11 cellular contexts compared by ENCODE assay signal in the genomic region with DNA sequence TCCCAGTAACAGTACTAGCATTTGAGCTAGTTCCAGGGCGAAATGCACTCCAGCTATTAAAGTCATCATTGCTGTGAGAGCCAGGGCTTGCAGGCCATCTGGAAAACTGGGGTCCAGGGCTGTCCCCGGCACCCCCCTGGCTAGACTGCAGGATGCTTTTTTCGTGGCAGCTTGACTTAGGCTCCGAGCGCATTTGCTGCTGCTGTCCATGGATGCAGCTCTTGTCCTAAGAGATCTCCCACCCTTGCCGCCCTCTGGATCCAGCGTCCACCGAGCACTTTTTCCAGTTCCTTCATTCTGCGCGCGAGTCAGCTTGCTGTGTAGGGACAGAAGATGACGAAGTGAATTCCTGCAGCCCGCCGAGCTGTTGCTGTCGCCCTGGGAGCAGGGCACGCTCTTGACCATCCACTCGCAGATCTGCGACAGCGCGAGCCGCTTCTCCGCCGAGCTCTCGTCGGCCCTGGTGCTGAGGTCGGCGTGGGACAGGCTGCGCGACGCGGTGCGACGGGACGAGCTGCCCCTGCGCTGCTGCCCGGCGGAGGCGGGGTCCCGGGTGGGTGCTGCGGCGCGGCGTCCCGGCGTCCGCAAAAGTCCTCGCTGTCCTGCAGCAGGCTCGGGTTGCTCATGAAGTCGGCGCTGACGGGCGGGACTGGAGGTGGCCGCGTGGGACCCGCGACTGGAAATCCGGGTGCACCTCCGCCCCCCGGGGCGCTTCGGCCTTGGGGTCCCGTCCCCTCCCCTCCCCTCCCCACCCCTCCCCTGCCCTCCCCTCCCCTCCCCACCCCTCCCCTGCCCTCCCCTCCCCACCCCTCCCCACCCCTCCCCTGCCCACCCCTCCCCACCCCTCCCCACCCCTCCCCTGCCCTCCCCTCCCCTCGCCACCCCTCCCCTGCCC. TPM values are rescaled to one million over a fixed set of nuclear protein-coding genes. Genes with fewer than 3 reads are reported as not detected.
A peak's percentile ranks its signal among the peaks of the same experiment; 100 is the strongest.
DNase-seq lines count a peak whose midpoint lies in the region; ATAC-seq and TF ChIP-seq lines count a peak whose summit lies in the region.
"Had no signal": no experiment of that assay in that cellular context is flagged by ENCODE, and none has a peak within 500 bp of the region (broad histone marks: within the 10 kb centered on the region; RNA-seq: fewer than 3 reads in every experiment).

No MANE protein-coding gene starts in this region.

- DNase-seq in AG04449 (ENCODE audit: low read depth, low spot score), result no peak
- peak; percentile 21 for DNase-seq in EH (ENCODE audit: low read depth)
- peak; percentile 19 for DNase-seq in astrocyte of the hippocampus (ENCODE audit: low read depth, low spot score)
- peak; percentile 16 for DNase-seq in lung (ENCODE audit: low spot score)
- DNase-seq in amniotic stem cell (lab: John Stamatoyannopoulos, UW), result no peak
- no peak for DNase-seq in inferior parietal cortex (ENCODE audit: extremely low spot score)
- DNase-seq in NCI-H446 treated with DMSO at 0.1 percent for 48 hours (lab: John Stamatoyannopoulos, UW), result no peak
- DNase-seq: effector CD8-positive, alpha-beta T cell had no signal

- H3K4me3 ChIP-seq in AG04449 (ENCODE audit: low read depth, low read length), result peak overlapping the region; percentile 15; the same call in 1 of the 2 replicates
- no peak overlapping the region for H3K4me3 ChIP-seq in lung
- H3K4me3 ChIP-seq: SK-N-MC, tibial nerve had no signal

- peaks cover 0 to 11% of the 10 kb centered on the region in 2 donors for H3K9me3 ChIP-seq in lung (ENCODE audit: control insufficient read depth in 2 of 2, insufficient read depth in 1 of 2, low read length in 1 of 2)

- POLR2A ChIA-PET in AG04449 (lab: Yijun Ruan, JAX), result no interaction called here

- peaks cover 9% of the 10 kb centered on the region for H3K27me3 ChIP-seq in lung (ENCODE audit: control insufficient read depth, insufficient read depth)

- TF ChIP-seq CTCF in AG04449 (IDR thresholded peaks at IDR 0.05; ENCODE audit: insufficient read depth, low read length, missing control alignments) (no peak), lung (IDR thresholded peaks at IDR 0.05; ENCODE audit: control extremely low read depth, extremely low read depth) (no peak)

- ATAC-seq in lung (ENCODE audit: insufficient read depth, low FRiP score) (no peak), GM18861 (IDR thresholded peaks at IDR 0.05; ENCODE audit: unreplicated experiment) (no peak)

- no peaks in the 10 kb centered on the region for H3K36me3 ChIP-seq in lung (ENCODE audit: control insufficient read depth in 2 of 2, insufficient read depth in 2 of 2, low read length in 2 of 2)
- H3K36me3 ChIP-seq: tibial nerve had no signal

- WGBS in lung, 2 donors, result 4 to 5% methylated on average over 56 to 62 of the region's 63 CpGs

- H3K27ac ChIP-seq in lung (ENCODE audit: low read depth in 1 of 2, low read length in 1 of 2), result no peak overlapping the region
- H3K27ac ChIP-seq: SK-N-MC, tibial nerve had no signal

- CTCF ChIA-PET in AG04449 (lab: Yijun Ruan, JAX), result no interaction called here

- H3K4me1 ChIP-seq in lung (ENCODE audit: control insufficient read depth in 2 of 2, insufficient read depth in 2 of 2, low read length in 2 of 2), result peaks cover 0 to 8% of the 10 kb centered on the region in 2 donors

RNA-seq across cellular contexts. Expression of gene OR2V1, which starts 30.6 kb away (rescaled TPM):
- not detected for total RNA-seq in lung
- polyA plus RNA-seq in lung, result not detected
- total RNA-seq: tibial nerve had no signal

RNA-seq across cellular contexts. Expression of gene OR2V2, which starts 47.0 kb away (rescaled TPM):
- not detected for total RNA-seq in lung
- not detected for polyA plus RNA-seq in lung
- total RNA-seq: tibial nerve had no signal

Comparison
In these comparisons a context has a peak if more than half of its experiments do, and no peak if none do; other contexts are left out.
1. DNase-seq: peak in EH (single experiment), astrocyte of the hippocampus (single experiment) and lung (single experiment); none in AG04449 (single experiment), amniotic stem cell (single experiment), inferior parietal cortex (single experiment) and NCI-H446 treated with DMSO at 0.1 percent for 48 hours (single experiment).